In genomic region chr3:23949784-23950183, GRCh38 we compare ENCODE assay signal across 8 cellular contexts. TPM values are rescaled to one million over a fixed set of nuclear protein-coding genes. Genes with fewer than 3 reads are reported as not detected.
DNase-seq lines count a peak whose midpoint lies in the region; ATAC-seq, FAIRE-seq and TF ChIP-seq lines count a peak whose summit lies in the region.

No MANE protein-coding gene starts in this region.

- no peaks in the 10 kb centered on the region for H3F3A ChIP-seq in Loucy (ENCODE audit: low read depth)

- ATAC-seq in heart left ventricle (no peak), HG02642 (IDR thresholded peaks at IDR 0.05; ENCODE audit: poor library complexity, unreplicated experiment) (no peak)

- H3K4me1 ChIP-seq in Loucy (ENCODE audit: insufficient read depth, low read length, poor library complexity, severe bottlenecking) = peaks cover 35% of the 10 kb centered on the region
- H3K4me1 ChIP-seq in heart left ventricle = peaks cover 13 to 87% (median 78%) of the 10 kb centered on the region in 12 donors

- H3K9me3 ChIP-seq in Loucy (ENCODE audit: insufficient read depth, low read depth, low read length) (no peaks in the 10 kb centered on the region), heart left ventricle (no peaks in the 10 kb centered on the region)

- H3K9ac ChIP-seq in Loucy (ENCODE audit: low read depth, low read length, poor library complexity, severe bottlenecking) = peak overlapping the region; percentile 35

- peak; percentile 89 for FAIRE-seq in GM19239 (lab: Jason Lieb, UNC)

- H3K27me3 ChIP-seq in Loucy (ENCODE audit: insufficient read depth, low read length, poor library complexity, severe bottlenecking) (no peaks in the 10 kb centered on the region), heart left ventricle (no peaks in the 10 kb centered on the region)

- peaks cover 27% of the 10 kb centered on the region for H4K20me1 ChIP-seq in Loucy (ENCODE audit: insufficient read depth, low read length, poor library complexity, severe bottlenecking)

- peak overlapping the region; percentile 64 for H3K4me3 ChIP-seq in Loucy (ENCODE audit: low read length, poor library complexity, severe bottlenecking)
- peak overlapping the region in 8 of 12 donors; percentile 2 to 39 (median 14) for H3K4me3 ChIP-seq in heart left ventricle

- H3K79me2 ChIP-seq in Loucy (ENCODE audit: insufficient read depth, low read length) = peaks cover 33% of the 10 kb centered on the region

- H3K36me3 ChIP-seq in Loucy (ENCODE audit: insufficient read depth, low read length) (no peaks in the 10 kb centered on the region), heart left ventricle (peaks cover 0 to 15% (median 3%) of the 10 kb centered on the region in 9 donors)

- intact Hi-C loops in heart left ventricle (cut with DNase I) = no loop called here

- TF ChIP-seq CTCF in Loucy (conservative IDR thresholded peaks at IDR 0.05; ENCODE audit: low read length) (no peak), heart left ventricle (IDR thresholded peaks at IDR 0.05) (no peak)

- H3K27ac ChIP-seq in heart left ventricle = peak overlapping the region in 8 of 12 donors; percentile 1 to 92 (median 51)

- no peaks in the 10 kb centered on the region for H3K9me2 ChIP-seq in Loucy (replicated peaks; ENCODE audit: low read depth, low read length)

- H3K4me2 ChIP-seq in Loucy (ENCODE audit: low read depth, low read length, poor library complexity, severe bottlenecking) = peak overlapping the region; percentile 68

- TF ChIP-seq POLR2A in heart left ventricle (IDR thresholded peaks at IDR 0.05) = no peak

- DNase-seq in Ammon's horn (ENCODE audit: low spot score) (peak; percentile 33), GM19239 (ENCODE audit: insufficient read length, low spot score) (no peak), heart left ventricle (peak in 4 of 5 donors; percentile 46 to 82 (median 58)), HUDEP-2 (lab: John Stamatoyannopoulos, UW; ENCODE audit: unreplicated experiment in 76 of 76) (no peak), SW480 (ENCODE audit: low spot score) (no peak), NCI-H1694 treated with DMSO at 0.1 percent for 48 hours (lab: John Stamatoyannopoulos, UW) (no peak)

- H2AFZ ChIP-seq in Loucy (ENCODE audit: low read length) = peak overlapping the region; percentile 17; the same call in 1 of the 2 replicates

RNA-seq across cellular contexts. Expression of gene NR1D2, which starts 4.7 kb away (rescaled TPM):
- 10 to 100 TPM; 16.2 to 62.1 (median 36.5) TPM for total RNA-seq in heart left ventricle
- polyA plus RNA-seq in heart left ventricle = 1 to 10 TPM; 5.6 to 7.5 TPM

RNA-seq across cellular contexts. Expression of gene RPL15, which starts 32.9 kb away (rescaled TPM):
- total RNA-seq in heart left ventricle = 1,000 to 10,000 TPM in 4 of 9 donors, 100 to 1,000 TPM in 5; 834 to 1,126 (median 995) TPM
- 1,000 to 10,000 TPM; 1,262 to 3,123 TPM for polyA plus RNA-seq in heart left ventricle

RNA-seq across cellular contexts. Expression of gene NKIRAS1, which starts 33.0 kb away (rescaled TPM):
- total RNA-seq in heart left ventricle = 10 to 100 TPM; 15.2 to 23.2 (median 18.8) TPM
- 10 to 100 TPM; 13.3 to 17.8 TPM for polyA plus RNA-seq in heart left ventricle

Comparison
In these comparisons a context has a peak if more than half of its experiments do, and no peak if none do; other contexts are left out.
1. DNase-seq: peak in Ammon's horn (single experiment) and heart left ventricle (4 of 5); none in GM19239 (single experiment), HUDEP-2 (0 of 76), SW480 (single experiment) and NCI-H1694 treated with DMSO at 0.1 percent for 48 hours (single experiment).